Comparison of ENCODE assay signal across 1 cellular context in the genomic region with DNA sequence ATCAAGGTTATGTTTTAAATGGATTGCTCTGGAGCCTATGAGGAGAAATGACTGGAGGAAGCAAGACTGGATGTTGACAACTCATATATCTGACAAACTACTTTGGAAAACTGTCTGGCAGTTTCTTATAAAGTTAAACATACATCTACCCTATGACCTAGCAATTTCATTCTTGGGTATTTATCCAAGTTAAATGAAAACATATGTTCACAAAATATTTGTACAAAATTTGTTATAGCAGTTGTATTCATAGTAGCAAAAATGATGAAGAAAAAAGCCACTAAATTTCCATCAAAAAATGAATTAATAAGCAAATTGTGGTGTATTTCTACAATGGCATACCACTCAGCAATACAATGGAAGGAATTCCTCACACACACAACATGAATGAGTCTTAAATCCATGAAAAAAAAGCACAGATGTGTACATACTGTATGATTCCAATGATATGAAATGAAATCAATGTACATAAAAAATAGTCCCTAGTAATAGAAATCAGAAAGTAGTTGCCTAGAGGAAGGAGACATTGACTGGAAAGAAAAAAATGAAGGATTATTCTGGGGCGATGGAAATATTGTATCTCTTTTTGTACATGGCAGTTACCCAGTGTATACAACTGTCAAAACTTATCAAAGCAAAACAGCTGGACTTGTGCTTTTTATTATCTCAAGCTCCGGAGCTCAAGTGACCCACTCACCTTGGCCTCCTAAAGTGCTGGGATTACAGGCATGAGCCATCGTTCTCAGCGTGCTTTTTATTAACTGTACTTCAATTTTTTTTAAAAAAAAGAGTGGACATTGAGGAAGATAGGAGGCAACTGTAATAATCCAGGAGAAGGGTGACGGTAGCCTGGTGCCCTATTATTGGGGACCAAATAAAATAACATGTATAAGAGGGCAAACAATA.
TF ChIP-seq lines count a peak whose summit lies in the region.

No MANE protein-coding gene starts in this region.

TF ChIP-seq in A549, 52 proteins besides CTCF, POLR2A, EP300 and RAD21:
- TF ChIP-seq, protein P1, sequence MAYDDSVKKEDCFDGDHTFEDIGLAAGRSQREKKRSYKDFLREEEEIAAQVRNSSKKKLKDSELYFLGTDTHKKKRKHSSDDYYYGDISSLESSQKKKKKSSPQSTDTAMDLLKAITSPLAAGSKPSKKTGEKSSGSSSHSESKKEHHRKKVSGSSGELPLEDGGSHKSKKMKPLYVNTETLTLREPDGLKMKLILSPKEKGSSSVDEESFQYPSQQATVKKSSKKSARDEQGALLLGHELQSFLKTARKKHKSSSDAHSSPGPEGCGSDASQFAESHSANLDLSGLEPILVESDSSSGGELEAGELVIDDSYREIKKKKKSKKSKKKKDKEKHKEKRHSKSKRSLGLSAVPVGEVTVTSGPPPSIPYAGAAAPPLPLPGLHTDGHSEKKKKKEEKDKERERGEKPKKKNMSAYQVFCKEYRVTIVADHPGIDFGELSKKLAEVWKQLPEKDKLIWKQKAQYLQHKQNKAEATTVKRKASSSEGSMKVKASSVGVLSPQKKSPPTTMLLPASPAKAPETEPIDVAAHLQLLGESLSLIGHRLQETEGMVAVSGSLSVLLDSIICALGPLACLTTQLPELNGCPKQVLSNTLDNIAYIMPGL (CRISPR knock-in tag; IDR thresholded peaks at IDR 0.05; ENCODE audit: borderline replicate concordance) = no peak
